In genomic region chr4:25859429-25860148, GRCh38 we compare ENCODE assay signal across 8 cellular contexts. TPM values are rescaled to one million over a fixed set of nuclear protein-coding genes. Genes with fewer than 3 reads are reported as not detected.
DNase-seq lines count a peak whose midpoint lies in the region; ATAC-seq and TF ChIP-seq lines count a peak whose summit lies in the region.

No MANE protein-coding gene starts in this region.

- DNase-seq in NAMALWA (ENCODE audit: low spot score) = peak; percentile 76
- no peak for DNase-seq in body of pancreas
- no peak for DNase-seq in NCI-H226
- no peak for DNase-seq in NCI-H446 (lab: John Stamatoyannopoulos, UW)
- no peak for DNase-seq in NCI-H345 treated with DMSO at 0.1 percent for 48 hours (lab: John Stamatoyannopoulos, UW; ENCODE audit: unreplicated experiment)
- no peak for DNase-seq in NCI-H2196 (lab: John Stamatoyannopoulos, UW; ENCODE audit: unreplicated experiment)

- no peak for TF ChIP-seq CTCF in body of pancreas (IDR thresholded peaks at IDR 0.05)

- H3K4me3 ChIP-seq in body of pancreas = no peak overlapping the region

- peak overlapping the region in 3 of 4 donors; percentile 40 to 96 (median 66) for H3K27ac ChIP-seq in body of pancreas

- H3K36me3 ChIP-seq in body of pancreas (replicated peaks in 1 of 2; ENCODE audit: insufficient read depth in 1 of 2, low read depth in 2 of 2) = no peaks in the 10 kb centered on the region

- peaks cover 62% of the 10 kb centered on the region for H3K4me1 ChIP-seq in body of pancreas

- H3K27me3 ChIP-seq in body of pancreas = no peaks in the 10 kb centered on the region

- WGBS in body of pancreas, 2 donors = 27 to 46% methylated on average over 6 of the region's 6 CpGs

- TF ChIP-seq POLR2A in GM18505 (IDR thresholded peaks at IDR 0.05; ENCODE audit: borderline replicate concordance, extremely low read depth, insufficient read depth, insufficient read length) (no peak), body of pancreas (IDR thresholded peaks at IDR 0.05) (no peak)

- no peaks in the 10 kb centered on the region for H3K9me3 ChIP-seq in body of pancreas

- ATAC-seq in GM18505 (IDR thresholded peaks at IDR 0.05; ENCODE audit: unreplicated experiment) (peak; percentile 43), GM21515 (IDR thresholded peaks at IDR 0.05; ENCODE audit: unreplicated experiment) (peak; percentile 42), body of pancreas (no peak)

- intact Hi-C loops in body of pancreas (cut with DNase I) = no loop called here

RNA-seq across cellular contexts. Expression of gene SEL1L3, which starts 3.2 kb away (rescaled TPM):
- 10 to 100 TPM; 32.3 to 64.1 TPM for total RNA-seq in body of pancreas

RNA-seq across cellular contexts. Expression of gene SMIM20, which starts 54.4 kb away (rescaled TPM):
- total RNA-seq in body of pancreas = 10 to 100 TPM in 1 of 2 donors, under 1 TPM in 1; 0.99 to 21.5 TPM
